1 cellular context compared by ENCODE assay signal in the genomic region with DNA sequence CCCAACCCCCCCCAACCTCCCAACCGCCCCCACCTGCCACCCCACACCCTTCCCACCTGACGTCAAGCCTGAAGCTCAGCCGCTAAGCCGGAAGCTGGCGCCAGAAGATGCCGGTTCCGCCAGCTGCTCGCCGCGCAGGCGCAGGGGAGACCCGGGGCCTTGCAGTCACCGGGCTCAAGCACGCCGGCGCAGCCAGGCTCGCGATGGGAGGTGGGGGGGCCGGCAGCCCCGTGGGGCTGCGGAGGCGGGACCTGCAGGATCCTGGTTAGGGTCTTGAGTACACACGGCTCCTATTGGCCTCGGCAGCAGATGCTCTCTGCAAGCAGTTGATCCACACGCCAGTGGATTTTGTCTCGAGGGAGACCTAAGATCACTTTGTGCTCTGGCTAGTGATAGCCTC.
TF ChIP-seq lines count a peak whose summit lies in the region.

Gene LIG4 (minus strand): TSS at position 109 of the 400 bp plus-strand sequence. CDS start 4,268 bp downstream, outside the sequence.

TF ChIP-seq in HepG2, 621 proteins besides CTCF, POLR2A, EP300 and RAD21 (continued from another document and continues in another):
- TF ChIP-seq AFF4 (CRISPR knock-in tag; IDR thresholded peaks at IDR 0.05) (no peak), POGZ (CRISPR knock-in tag; IDR thresholded peaks at IDR 0.05) (peak; percentile 47), KLF6 (CRISPR knock-in tag; IDR thresholded peaks at IDR 0.05) (0 out of 2 replicates have a peak, but pooled peaks have one; percentile 37), NCOA2 (CRISPR knock-in tag; IDR thresholded peaks at IDR 0.05) (no peak), HNRNPUL1 (IDR thresholded peaks at IDR 0.05; ENCODE audit: low read depth, low read length) (no peak), ZNF549 (CRISPR knock-in tag; IDR thresholded peaks at IDR 0.05) (no peak), IKZF4 (CRISPR knock-in tag; IDR thresholded peaks at IDR 0.05; ENCODE audit: borderline replicate concordance, low read depth, not compliant biosample characterization) (no peak), MAZ (IDR thresholded peaks at IDR 0.05; ENCODE audit: borderline replicate concordance, low read depth, low read length) (no peak), MAZ (CRISPR knock-in tag; IDR thresholded peaks at IDR 0.05; ENCODE audit: low read depth) (0 out of 2 replicates have a peak, but pooled peaks have one; percentile 44), TEAD3 (CRISPR knock-in tag; optimal IDR thresholded peaks at IDR 0.05; ENCODE audit: borderline replicate concordance) (peak; percentile 8), ZNF562 (CRISPR knock-in tag; IDR thresholded peaks at IDR 0.05; ENCODE audit: borderline replicate concordance) (no peak), CREB1 (IDR thresholded peaks at IDR 0.05) (no peak), CREB1 (CRISPR knock-in tag; IDR thresholded peaks at IDR 0.05) (no peak), ZNF772 (CRISPR knock-in tag; IDR thresholded peaks at IDR 0.05) (no peak), PRMT3 (CRISPR knock-in tag; IDR thresholded peaks at IDR 0.05; ENCODE audit: borderline replicate concordance, low read depth) (no peak), EHMT2 (IDR thresholded peaks at IDR 0.05; ENCODE audit: borderline replicate concordance, low read depth, low read length) (no peak), ZNF12 (CRISPR knock-in tag; IDR thresholded peaks at IDR 0.05) (no peak; the same call in 1 of the 2 replicates), ZNF446 (CRISPR knock-in tag; IDR thresholded peaks at IDR 0.05) (no peak), NR2F2 (IDR thresholded peaks at IDR 0.05; ENCODE audit: borderline replicate concordance, low read depth) (no peak), ZNF232 (CRISPR knock-in tag; IDR thresholded peaks at IDR 0.05; ENCODE audit: borderline replicate concordance) (no peak), IRF1 (CRISPR knock-in tag; IDR thresholded peaks at IDR 0.05; ENCODE audit: low read depth) (no peak), ZNF605 (CRISPR knock-in tag; IDR thresholded peaks at IDR 0.05) (peak; percentile 35; the same call in 1 of the 2 replicates), ZFP1 (CRISPR knock-in tag; IDR thresholded peaks at IDR 0.05) (no peak), ZNF773 (CRISPR knock-in tag; IDR thresholded peaks at IDR 0.05; ENCODE audit: borderline replicate concordance) (no peak), HNF4G (IDR thresholded peaks at IDR 0.05; ENCODE audit: borderline replicate concordance, low read depth, low read length) (no peak), HNF4G (CRISPR knock-in tag; IDR thresholded peaks at IDR 0.05; ENCODE audit: borderline replicate concordance, low read depth) (no peak)
- TF ChIP-seq, protein P1, sequence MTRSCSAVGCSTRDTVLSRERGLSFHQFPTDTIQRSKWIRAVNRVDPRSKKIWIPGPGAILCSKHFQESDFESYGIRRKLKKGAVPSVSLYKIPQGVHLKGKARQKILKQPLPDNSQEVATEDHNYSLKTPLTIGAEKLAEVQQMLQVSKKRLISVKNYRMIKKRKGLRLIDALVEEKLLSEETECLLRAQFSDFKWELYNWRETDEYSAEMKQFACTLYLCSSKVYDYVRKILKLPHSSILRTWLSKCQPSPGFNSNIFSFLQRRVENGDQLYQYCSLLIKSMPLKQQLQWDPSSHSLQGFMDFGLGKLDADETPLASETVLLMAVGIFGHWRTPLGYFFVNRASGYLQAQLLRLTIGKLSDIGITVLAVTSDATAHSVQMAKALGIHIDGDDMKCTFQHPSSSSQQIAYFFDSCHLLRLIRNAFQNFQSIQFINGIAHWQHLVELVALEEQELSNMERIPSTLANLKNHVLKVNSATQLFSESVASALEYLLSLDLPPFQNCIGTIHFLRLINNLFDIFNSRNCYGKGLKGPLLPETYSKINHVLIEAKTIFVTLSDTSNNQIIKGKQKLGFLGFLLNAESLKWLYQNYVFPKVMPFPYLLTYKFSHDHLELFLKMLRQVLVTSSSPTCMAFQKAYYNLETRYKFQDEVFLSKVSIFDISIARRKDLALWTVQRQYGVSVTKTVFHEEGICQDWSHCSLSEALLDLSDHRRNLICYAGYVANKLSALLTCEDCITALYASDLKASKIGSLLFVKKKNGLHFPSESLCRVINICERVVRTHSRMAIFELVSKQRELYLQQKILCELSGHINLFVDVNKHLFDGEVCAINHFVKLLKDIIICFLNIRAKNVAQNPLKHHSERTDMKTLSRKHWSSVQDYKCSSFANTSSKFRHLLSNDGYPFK (CRISPR knock-in tag; IDR thresholded peaks at IDR 0.05; ENCODE audit: borderline replicate concordance), result no peak
- TF ChIP-seq, protein P2, sequence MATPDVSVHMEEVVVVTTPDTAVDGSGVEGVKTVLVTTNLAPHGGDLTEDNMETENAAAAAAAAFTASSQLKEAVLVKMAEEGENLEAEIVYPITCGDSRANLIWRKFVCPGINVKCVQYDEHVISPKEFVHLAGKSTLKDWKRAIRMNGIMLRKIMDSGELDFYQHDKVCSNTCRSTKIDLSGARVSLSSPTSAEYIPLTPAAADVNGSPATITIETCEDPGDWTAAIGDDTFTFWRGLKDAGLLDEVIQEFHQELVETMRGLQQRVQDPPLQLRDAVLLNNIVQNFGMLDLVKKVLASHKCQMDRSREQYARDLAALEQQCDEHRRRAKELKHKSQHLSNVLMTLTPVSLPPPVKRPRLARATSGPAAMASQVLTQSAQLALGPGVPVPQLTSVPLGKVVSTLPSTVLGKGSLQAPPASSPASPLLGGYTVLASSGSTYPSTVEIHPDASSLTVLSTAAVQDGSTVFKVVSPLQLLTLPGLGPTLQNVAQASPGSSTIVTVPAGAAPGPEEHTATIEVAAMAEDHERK (CRISPR knock-in tag; IDR thresholded peaks at IDR 0.05; ENCODE audit: low read depth), result no peak
- TF ChIP-seq, protein P3, sequence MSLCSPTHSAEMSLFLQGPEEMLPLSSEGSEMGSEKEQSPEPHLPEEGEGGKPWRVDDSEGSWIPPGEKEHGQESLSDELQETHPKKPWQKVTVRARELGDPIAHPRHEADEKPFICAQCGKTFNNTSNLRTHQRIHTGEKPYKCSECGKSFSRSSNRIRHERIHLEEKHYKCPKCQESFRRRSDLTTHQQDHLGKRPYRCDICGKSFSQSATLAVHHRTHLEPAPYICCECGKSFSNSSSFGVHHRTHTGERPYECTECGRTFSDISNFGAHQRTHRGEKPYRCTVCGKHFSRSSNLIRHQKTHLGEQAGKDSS (CRISPR knock-in tag; IDR thresholded peaks at IDR 0.05; ENCODE audit: borderline replicate concordance, low read depth), result no peak
- TF ChIP-seq, protein P4, sequence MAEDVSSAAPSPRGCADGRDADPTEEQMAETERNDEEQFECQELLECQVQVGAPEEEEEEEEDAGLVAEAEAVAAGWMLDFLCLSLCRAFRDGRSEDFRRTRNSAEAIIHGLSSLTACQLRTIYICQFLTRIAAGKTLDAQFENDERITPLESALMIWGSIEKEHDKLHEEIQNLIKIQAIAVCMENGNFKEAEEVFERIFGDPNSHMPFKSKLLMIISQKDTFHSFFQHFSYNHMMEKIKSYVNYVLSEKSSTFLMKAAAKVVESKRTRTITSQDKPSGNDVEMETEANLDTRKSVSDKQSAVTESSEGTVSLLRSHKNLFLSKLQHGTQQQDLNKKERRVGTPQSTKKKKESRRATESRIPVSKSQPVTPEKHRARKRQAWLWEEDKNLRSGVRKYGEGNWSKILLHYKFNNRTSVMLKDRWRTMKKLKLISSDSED (CRISPR knock-in tag; IDR thresholded peaks at IDR 0.05), result no peak
- TF ChIP-seq, protein P5, sequence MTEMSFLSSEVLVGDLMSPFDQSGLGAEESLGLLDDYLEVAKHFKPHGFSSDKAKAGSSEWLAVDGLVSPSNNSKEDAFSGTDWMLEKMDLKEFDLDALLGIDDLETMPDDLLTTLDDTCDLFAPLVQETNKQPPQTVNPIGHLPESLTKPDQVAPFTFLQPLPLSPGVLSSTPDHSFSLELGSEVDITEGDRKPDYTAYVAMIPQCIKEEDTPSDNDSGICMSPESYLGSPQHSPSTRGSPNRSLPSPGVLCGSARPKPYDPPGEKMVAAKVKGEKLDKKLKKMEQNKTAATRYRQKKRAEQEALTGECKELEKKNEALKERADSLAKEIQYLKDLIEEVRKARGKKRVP (CRISPR knock-in tag; IDR thresholded peaks at IDR 0.05), result no peak
- TF ChIP-seq, protein P6, sequence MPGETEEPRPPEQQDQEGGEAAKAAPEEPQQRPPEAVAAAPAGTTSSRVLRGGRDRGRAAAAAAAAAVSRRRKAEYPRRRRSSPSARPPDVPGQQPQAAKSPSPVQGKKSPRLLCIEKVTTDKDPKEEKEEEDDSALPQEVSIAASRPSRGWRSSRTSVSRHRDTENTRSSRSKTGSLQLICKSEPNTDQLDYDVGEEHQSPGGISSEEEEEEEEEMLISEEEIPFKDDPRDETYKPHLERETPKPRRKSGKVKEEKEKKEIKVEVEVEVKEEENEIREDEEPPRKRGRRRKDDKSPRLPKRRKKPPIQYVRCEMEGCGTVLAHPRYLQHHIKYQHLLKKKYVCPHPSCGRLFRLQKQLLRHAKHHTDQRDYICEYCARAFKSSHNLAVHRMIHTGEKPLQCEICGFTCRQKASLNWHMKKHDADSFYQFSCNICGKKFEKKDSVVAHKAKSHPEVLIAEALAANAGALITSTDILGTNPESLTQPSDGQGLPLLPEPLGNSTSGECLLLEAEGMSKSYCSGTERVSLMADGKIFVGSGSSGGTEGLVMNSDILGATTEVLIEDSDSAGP (CRISPR knock-in tag; IDR thresholded peaks at IDR 0.05; ENCODE audit: borderline replicate concordance), result peak; percentile 41; the same call in 1 of the 2 replicates
- TF ChIP-seq, protein P7, sequence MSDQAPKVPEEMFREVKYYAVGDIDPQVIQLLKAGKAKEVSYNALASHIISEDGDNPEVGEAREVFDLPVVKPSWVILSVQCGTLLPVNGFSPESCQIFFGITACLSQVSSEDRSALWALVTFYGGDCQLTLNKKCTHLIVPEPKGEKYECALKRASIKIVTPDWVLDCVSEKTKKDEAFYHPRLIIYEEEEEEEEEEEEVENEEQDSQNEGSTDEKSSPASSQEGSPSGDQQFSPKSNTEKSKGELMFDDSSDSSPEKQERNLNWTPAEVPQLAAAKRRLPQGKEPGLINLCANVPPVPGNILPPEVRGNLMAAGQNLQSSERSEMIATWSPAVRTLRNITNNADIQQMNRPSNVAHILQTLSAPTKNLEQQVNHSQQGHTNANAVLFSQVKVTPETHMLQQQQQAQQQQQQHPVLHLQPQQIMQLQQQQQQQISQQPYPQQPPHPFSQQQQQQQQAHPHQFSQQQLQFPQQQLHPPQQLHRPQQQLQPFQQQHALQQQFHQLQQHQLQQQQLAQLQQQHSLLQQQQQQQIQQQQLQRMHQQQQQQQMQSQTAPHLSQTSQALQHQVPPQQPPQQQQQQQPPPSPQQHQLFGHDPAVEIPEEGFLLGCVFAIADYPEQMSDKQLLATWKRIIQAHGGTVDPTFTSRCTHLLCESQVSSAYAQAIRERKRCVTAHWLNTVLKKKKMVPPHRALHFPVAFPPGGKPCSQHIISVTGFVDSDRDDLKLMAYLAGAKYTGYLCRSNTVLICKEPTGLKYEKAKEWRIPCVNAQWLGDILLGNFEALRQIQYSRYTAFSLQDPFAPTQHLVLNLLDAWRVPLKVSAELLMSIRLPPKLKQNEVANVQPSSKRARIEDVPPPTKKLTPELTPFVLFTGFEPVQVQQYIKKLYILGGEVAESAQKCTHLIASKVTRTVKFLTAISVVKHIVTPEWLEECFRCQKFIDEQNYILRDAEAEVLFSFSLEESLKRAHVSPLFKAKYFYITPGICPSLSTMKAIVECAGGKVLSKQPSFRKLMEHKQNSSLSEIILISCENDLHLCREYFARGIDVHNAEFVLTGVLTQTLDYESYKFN (CRISPR knock-in tag; conservative IDR thresholded peaks at IDR 0.05), result no peak
- TF ChIP-seq, protein P8, sequence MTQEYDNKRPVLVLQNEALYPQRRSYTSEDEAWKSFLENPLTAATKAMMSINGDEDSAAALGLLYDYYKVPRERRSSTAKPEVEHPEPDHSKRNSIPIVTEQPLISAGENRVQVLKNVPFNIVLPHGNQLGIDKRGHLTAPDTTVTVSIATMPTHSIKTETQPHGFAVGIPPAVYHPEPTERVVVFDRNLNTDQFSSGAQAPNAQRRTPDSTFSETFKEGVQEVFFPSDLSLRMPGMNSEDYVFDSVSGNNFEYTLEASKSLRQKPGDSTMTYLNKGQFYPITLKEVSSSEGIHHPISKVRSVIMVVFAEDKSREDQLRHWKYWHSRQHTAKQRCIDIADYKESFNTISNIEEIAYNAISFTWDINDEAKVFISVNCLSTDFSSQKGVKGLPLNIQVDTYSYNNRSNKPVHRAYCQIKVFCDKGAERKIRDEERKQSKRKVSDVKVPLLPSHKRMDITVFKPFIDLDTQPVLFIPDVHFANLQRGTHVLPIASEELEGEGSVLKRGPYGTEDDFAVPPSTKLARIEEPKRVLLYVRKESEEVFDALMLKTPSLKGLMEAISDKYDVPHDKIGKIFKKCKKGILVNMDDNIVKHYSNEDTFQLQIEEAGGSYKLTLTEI (CRISPR knock-in tag; conservative IDR thresholded peaks at IDR 0.05), result no peak
